Comparison of ENCODE assay signal across 22 cellular contexts in genomic region chr4:130591091-130591490, GRCh38.
DNase-seq lines count a peak whose midpoint lies in the region; TF ChIP-seq lines count a peak whose summit lies in the region.
"Had no signal": no experiment of that assay in that cellular context is flagged by ENCODE, and none has a peak within 500 bp of the region (broad histone marks: within the 10 kb centered on the region; RNA-seq: fewer than 3 reads in every experiment).

No MANE protein-coding gene starts in this region.

- CTCF ChIA-PET in mammary epithelial cell (lab: Charles Lee; ENCODE audit: low non-redundant PET) (no interaction called here), MCF 10A (lab: Yijun Ruan, JAX) (interaction anchor here (0.7 kb wide), 1 partner anchor 22 kb away, joined by 4 read pairs; no protein-coding TSS in a partner anchor)

- BruUV-seq in mammary epithelial cell (replicated peaks; lab: Mats Ljungman, UMichigan) (no TSS peak), MCF 10A (replicated peaks; lab: Mats Ljungman, UMichigan) (no TSS peak)

- H3K27ac ChIP-seq in mammary epithelial cell (ENCODE audit: insufficient read depth, low read depth, low read length), result no peak overlapping the region
- H3K27ac ChIP-seq: A549; BLaER1 treated with 17β-estradiol and CSF1 and Interleukin-3, amounts not matched to agents 10 nM and 100 nM had no signal

- intact Hi-C loops in mammary epithelial cell (cut with micrococcal nuclease) (no loop called here), MCF 10A (cut with micrococcal nuclease) (no loop called here)

- H3K4me2 ChIP-seq in mammary epithelial cell (ENCODE audit: insufficient read depth, low read depth, low read length), result no peak overlapping the region
- H3K4me2 ChIP-seq: A549; BLaER1 treated with 17β-estradiol and CSF1 and Interleukin-3, amounts not matched to agents 10 nM and 100 nM had no signal

- H3K27me3 ChIP-seq in mammary epithelial cell (ENCODE audit: insufficient read depth, low read length), result no peaks in the 10 kb centered on the region
- H3K27me3 ChIP-seq: BE2C; BLaER1 treated with 17β-estradiol and CSF1 and Interleukin-3, amounts not matched to agents 10 nM and 100 nM had no signal

- H3K4me3 ChIP-seq in mammary epithelial cell (replicated peaks in 1 of 3; ENCODE audit: insufficient read depth in 1 of 3, low read depth in 2 of 3, low read length in 3 of 3) (no peak overlapping the region), epithelial cell of esophagus (ENCODE audit: low read length) (no peak overlapping the region)
- H3K4me3 ChIP-seq: A549; BLaER1 treated with 17β-estradiol and CSF1 and Interleukin-3, amounts not matched to agents 10 nM and 100 nM; HAP-1 had no signal

- H3K9me3 Mint-ChIP-seq in MCF 10A (ENCODE audit: unreplicated experiment), result peaks cover 5% of the 10 kb centered on the region
- peaks cover 21% of the 10 kb centered on the region for H3K9me3 Mint-ChIP-seq in mesothelial cell of epicardium
- H3K9me3 Mint-ChIP-seq in type B pancreatic cell, result no peaks in the 10 kb centered on the region
- H3K9me3 Mint-ChIP-seq in T-helper 2 cell treated with Interferon-gamma antibody and Interleukin-4, amounts not matched to agents 5 μg/mL and 100 μg/mL, for 36 hours, result no peaks in the 10 kb centered on the region
- H3K9me3 Mint-ChIP-seq: HFFc6 had no signal

- H3K9me3 ChIP-seq in mammary epithelial cell (replicated peaks; ENCODE audit: insufficient read depth, low read length), result no peaks in the 10 kb centered on the region
- H3K9me3 ChIP-seq: A549, BE2C, HAP-1 had no signal

- no peak overlapping the region for H2AFZ ChIP-seq in mammary epithelial cell (ENCODE audit: low read depth, low read length)

- no peaks in the 10 kb centered on the region for H3K4me1 Mint-ChIP-seq in MCF 10A (ENCODE audit: insufficient read depth, unreplicated experiment)
- H3K4me1 Mint-ChIP-seq in mesothelial cell of epicardium, result peaks cover 3% of the 10 kb centered on the region
- H3K4me1 Mint-ChIP-seq in type B pancreatic cell (ENCODE audit: unreplicated experiment), result no peaks in the 10 kb centered on the region
- no peaks in the 10 kb centered on the region for H3K4me1 Mint-ChIP-seq in T-helper 2 cell treated with Interferon-gamma antibody and Interleukin-4, amounts not matched to agents 5 μg/mL and 100 μg/mL, for 36 hours (ENCODE audit: low read depth)
- H3K4me1 Mint-ChIP-seq: CD14-positive monocyte; CD8-positive, alpha-beta memory T cell had no signal

- WGBS in mammary epithelial cell (ENCODE audit: low coverage, missing lambda C conversion rate), result 10% methylated on average over 2 of the region's 2 CpGs

- H3K4me3 Mint-ChIP-seq in MCF 10A (ENCODE audit: unreplicated experiment), result no peak overlapping the region
- H3K4me3 Mint-ChIP-seq in mesothelial cell of epicardium, result no peak overlapping the region
- H3K4me3 Mint-ChIP-seq in type B pancreatic cell, result peak overlapping the region; percentile 69
- no peak overlapping the region for H3K4me3 Mint-ChIP-seq in T-helper 2 cell treated with Interferon-gamma antibody and Interleukin-4, amounts not matched to agents 5 μg/mL and 100 μg/mL, for 36 hours
- H3K4me3 Mint-ChIP-seq: CD14-positive monocyte; CD4-positive, alpha-beta T cell; CD8-positive, alpha-beta memory T cell; HFFc6 had no signal

- no peak overlapping the region for H3K27ac Mint-ChIP-seq in MCF 10A (ENCODE audit: low read depth, unreplicated experiment)
- peak overlapping the region; percentile 84 for H3K27ac Mint-ChIP-seq in mesothelial cell of epicardium
- H3K27ac Mint-ChIP-seq in type B pancreatic cell, result peak overlapping the region; percentile 89
- H3K27ac Mint-ChIP-seq in T-helper 2 cell treated with Interferon-gamma antibody and Interleukin-4, amounts not matched to agents 5 μg/mL and 100 μg/mL, for 36 hours, result no peak overlapping the region
- H3K27ac Mint-ChIP-seq: CD14-positive monocyte; CD4-positive, alpha-beta T cell; CD8-positive, alpha-beta memory T cell; HFFc6 had no signal

- no peaks in the 10 kb centered on the region for H3K36me3 ChIP-seq in mammary epithelial cell (ENCODE audit: insufficient read depth, low read length)
- H3K36me3 ChIP-seq: BE2C; BLaER1 treated with 17β-estradiol and CSF1 and Interleukin-3, amounts not matched to agents 10 nM and 100 nM; HAP-1 had no signal

- no peaks in the 10 kb centered on the region for H3K79me2 ChIP-seq in mammary epithelial cell (ENCODE audit: insufficient read depth, low read length)

- no peaks in the 10 kb centered on the region for H3K36me3 Mint-ChIP-seq in MCF 10A (ENCODE audit: insufficient read depth, unreplicated experiment)
- peaks cover 9% of the 10 kb centered on the region for H3K36me3 Mint-ChIP-seq in mesothelial cell of epicardium
- no peaks in the 10 kb centered on the region for H3K36me3 Mint-ChIP-seq in type B pancreatic cell
- H3K36me3 Mint-ChIP-seq in T-helper 2 cell treated with Interferon-gamma antibody and Interleukin-4, amounts not matched to agents 5 μg/mL and 100 μg/mL, for 36 hours (ENCODE audit: low read depth), result no peaks in the 10 kb centered on the region
- H3K36me3 Mint-ChIP-seq: CD14-positive monocyte; CD8-positive, alpha-beta memory T cell had no signal

- H4K20me1 ChIP-seq in mammary epithelial cell (ENCODE audit: insufficient read depth, low read length), result no peaks in the 10 kb centered on the region
- H4K20me1 ChIP-seq: BLaER1 treated with 17β-estradiol and CSF1 and Interleukin-3, amounts not matched to agents 10 nM and 100 nM had no signal

- in situ Hi-C loops in mammary epithelial cell (cut with MboI; ENCODE audit: low sequenced_read_pairs in 2 of 2), result no loop called here

- no peak for TF ChIP-seq CTCF in mammary epithelial cell (conservative IDR thresholded peaks at IDR 0.05 in 1 of 2, IDR thresholded peaks at IDR 0.05 in 1 of 2; ENCODE audit: extremely low read depth in 1 of 2, insufficient read depth in 1 of 2, low read depth in 1 of 2, low read length in 2 of 2)
- TF ChIP-seq CTCF in MCF 10A (IDR thresholded peaks at IDR 0.05; ENCODE audit: unreplicated experiment), result no peak
- TF ChIP-seq CTCF in epithelial cell of esophagus (IDR thresholded peaks at IDR 0.05; ENCODE audit: insufficient read depth, low read depth, low read length, missing control alignments), result no peak
- TF ChIP-seq CTCF in mesothelial cell of epicardium (IDR thresholded peaks at IDR 0.05; ENCODE audit: unreplicated experiment), result no peak
- TF ChIP-seq CTCF in type B pancreatic cell (conservative IDR thresholded peaks at IDR 0.05), result no peak

- no peak overlapping the region for H3K9ac ChIP-seq in mammary epithelial cell (ENCODE audit: insufficient read depth, low read length)
- H3K9ac ChIP-seq: BLaER1 treated with 17β-estradiol and CSF1 and Interleukin-3, amounts not matched to agents 10 nM and 100 nM had no signal

- H3K27me3 Mint-ChIP-seq in MCF 10A (ENCODE audit: insufficient read depth, unreplicated experiment), result no peaks in the 10 kb centered on the region
- H3K27me3 Mint-ChIP-seq in mesothelial cell of epicardium (ENCODE audit: low read depth), result no peaks in the 10 kb centered on the region
- no peaks in the 10 kb centered on the region for H3K27me3 Mint-ChIP-seq in type B pancreatic cell
- no peaks in the 10 kb centered on the region for H3K27me3 Mint-ChIP-seq in T-helper 2 cell treated with Interferon-gamma antibody and Interleukin-4, amounts not matched to agents 5 μg/mL and 100 μg/mL, for 36 hours (ENCODE audit: low read depth)
- H3K27me3 Mint-ChIP-seq: CD4-positive, alpha-beta T cell; CD8-positive, alpha-beta memory T cell had no signal

- POLR2A ChIA-PET in MCF 10A (lab: Yijun Ruan, JAX), result no interaction called here

- H3K4me1 ChIP-seq in mammary epithelial cell (ENCODE audit: insufficient read depth, low read length), result no peaks in the 10 kb centered on the region
- H3K4me1 ChIP-seq: A549; BLaER1 treated with 17β-estradiol and CSF1 and Interleukin-3, amounts not matched to agents 10 nM and 100 nM; HAP-1 had no signal

- dilution Hi-C loops in mammary epithelial cell (cut with HindIII; ENCODE audit: low sequenced_read_pairs), result no loop called here

- DNase-seq in mammary epithelial cell, result peak; percentile 1
- DNase-seq in MCF 10A (ENCODE audit: unreplicated experiment), result no peak
- DNase-seq in epithelial cell of esophagus (ENCODE audit: low read depth), result peak; percentile 78
- DNase-seq in mesothelial cell of epicardium (ENCODE audit: low spot score in 2 of 2, unreplicated experiment in 2 of 2), result no peak
- DNase-seq in type B pancreatic cell (ENCODE audit: extremely low spot score, unreplicated experiment), result no peak
- no peak for DNase-seq in NCI-H2029 treated with DMSO at 0.1 percent for 48 hours (lab: John Stamatoyannopoulos, UW)
- DNase-seq in T-helper 2 cell treated with Interferon-gamma antibody and Interleukin-4, amounts not matched to agents 5 μg/mL and 100 μg/mL, for 36 hours (ENCODE audit: low spot score), result no peak
- DNase-seq in hippocampal formation (lab: John Stamatoyannopoulos, UW), result no peak
- DNase-seq: 8988T; ACHN; AML-193; BE2C; CD4-positive, alpha-beta T cell; CD8-positive, alpha-beta memory T cell; DMS 273 treated with DMSO at 0.1 percent for 48 hours; DND-41; GOT3; HFFc6 had no signal

Comparison
In these comparisons a context has a peak if more than half of its experiments do, and no peak if none do; other contexts are left out.
1. DNase-seq: peak in mammary epithelial cell (single experiment) and epithelial cell of esophagus (single experiment); none in MCF 10A (single experiment), mesothelial cell of epicardium (0 of 2), type B pancreatic cell (single experiment), NCI-H2029 treated with DMSO at 0.1 percent for 48 hours (single experiment), T-helper 2 cell treated with Interferon-gamma antibody and Interleukin-4, amounts not matched to agents 5 μg/mL and 100 μg/mL, for 36 hours (single experiment) and hippocampal formation (0 of 2).
2. H3K27ac Mint-ChIP-seq: peak in mesothelial cell of epicardium (single experiment) and type B pancreatic cell (single experiment); none in MCF 10A (single experiment) and T-helper 2 cell treated with Interferon-gamma antibody and Interleukin-4, amounts not matched to agents 5 μg/mL and 100 μg/mL, for 36 hours (single experiment).